In the genomic region with DNA sequence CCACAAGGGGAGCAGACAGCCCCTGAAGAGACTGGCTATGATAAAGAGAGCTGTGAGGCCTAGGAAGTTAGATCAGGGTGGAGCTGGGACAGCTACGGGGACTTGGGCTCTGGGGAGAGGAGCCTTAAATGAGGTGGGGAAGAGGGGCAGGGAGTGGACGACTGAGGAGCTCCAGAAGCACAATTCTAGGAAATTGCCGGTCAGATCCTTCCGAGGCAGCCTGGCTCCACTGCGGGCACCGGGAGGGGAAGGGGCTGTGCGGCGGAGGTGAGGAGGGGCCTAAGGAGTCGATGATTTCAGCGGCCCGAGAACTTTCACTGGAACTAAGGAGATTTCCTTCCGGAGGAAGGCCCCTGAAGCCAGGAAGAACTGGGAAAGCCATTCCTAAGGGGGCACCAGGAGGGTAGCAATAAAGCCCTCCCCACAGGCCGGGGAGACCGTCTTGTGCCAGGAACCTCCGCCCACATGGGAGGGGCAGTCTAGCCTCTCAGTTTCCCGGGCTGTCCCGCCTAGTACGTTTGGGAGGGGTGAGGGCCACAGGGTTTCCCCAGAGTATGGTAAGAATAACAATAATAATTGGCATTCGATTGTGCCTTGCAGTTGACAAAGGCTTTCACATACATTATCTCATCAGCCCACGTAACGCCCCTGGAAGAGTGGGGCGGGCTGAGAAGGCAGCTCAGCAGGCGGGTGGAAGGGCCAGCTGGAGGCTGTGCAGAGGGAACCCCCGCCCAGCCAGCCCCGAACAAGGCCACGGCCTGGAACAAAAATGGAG, we compare ENCODE assay signal across 1 cellular context.
TF ChIP-seq lines count a peak whose summit lies in the region.

No MANE protein-coding gene starts in this region.

TF ChIP-seq in SK-N-SH treated with all-trans-retinoic acid at 6 μM for 48 hours, 23 proteins besides CTCF, POLR2A, EP300 and RAD21 (continued from another document):
- TF ChIP-seq, protein P1, sequence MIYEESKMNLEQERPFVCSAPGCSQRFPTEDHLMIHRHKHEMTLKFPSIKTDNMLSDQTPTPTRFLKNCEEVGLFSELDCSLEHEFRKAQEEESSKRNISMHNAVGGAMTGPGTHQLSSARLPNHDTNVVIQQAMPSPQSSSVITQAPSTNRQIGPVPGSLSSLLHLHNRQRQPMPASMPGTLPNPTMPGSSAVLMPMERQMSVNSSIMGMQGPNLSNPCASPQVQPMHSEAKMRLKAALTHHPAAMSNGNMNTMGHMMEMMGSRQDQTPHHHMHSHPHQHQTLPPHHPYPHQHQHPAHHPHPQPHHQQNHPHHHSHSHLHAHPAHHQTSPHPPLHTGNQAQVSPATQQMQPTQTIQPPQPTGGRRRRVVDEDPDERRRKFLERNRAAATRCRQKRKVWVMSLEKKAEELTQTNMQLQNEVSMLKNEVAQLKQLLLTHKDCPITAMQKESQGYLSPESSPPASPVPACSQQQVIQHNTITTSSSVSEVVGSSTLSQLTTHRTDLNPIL (CRISPR knock-in tag; IDR thresholded peaks at IDR 0.05; ENCODE audit: low read depth), result no peak
- no peak for TF ChIP-seq ZC3H10 (CRISPR knock-in tag; IDR thresholded peaks at IDR 0.05)
- no peak for TF ChIP-seq ZNF565 (CRISPR knock-in tag; conservative IDR thresholded peaks at IDR 0.05; ENCODE audit: low read depth)
- no peak for TF ChIP-seq RARB (CRISPR knock-in tag; IDR thresholded peaks at IDR 0.05)
- TF ChIP-seq, protein P2, sequence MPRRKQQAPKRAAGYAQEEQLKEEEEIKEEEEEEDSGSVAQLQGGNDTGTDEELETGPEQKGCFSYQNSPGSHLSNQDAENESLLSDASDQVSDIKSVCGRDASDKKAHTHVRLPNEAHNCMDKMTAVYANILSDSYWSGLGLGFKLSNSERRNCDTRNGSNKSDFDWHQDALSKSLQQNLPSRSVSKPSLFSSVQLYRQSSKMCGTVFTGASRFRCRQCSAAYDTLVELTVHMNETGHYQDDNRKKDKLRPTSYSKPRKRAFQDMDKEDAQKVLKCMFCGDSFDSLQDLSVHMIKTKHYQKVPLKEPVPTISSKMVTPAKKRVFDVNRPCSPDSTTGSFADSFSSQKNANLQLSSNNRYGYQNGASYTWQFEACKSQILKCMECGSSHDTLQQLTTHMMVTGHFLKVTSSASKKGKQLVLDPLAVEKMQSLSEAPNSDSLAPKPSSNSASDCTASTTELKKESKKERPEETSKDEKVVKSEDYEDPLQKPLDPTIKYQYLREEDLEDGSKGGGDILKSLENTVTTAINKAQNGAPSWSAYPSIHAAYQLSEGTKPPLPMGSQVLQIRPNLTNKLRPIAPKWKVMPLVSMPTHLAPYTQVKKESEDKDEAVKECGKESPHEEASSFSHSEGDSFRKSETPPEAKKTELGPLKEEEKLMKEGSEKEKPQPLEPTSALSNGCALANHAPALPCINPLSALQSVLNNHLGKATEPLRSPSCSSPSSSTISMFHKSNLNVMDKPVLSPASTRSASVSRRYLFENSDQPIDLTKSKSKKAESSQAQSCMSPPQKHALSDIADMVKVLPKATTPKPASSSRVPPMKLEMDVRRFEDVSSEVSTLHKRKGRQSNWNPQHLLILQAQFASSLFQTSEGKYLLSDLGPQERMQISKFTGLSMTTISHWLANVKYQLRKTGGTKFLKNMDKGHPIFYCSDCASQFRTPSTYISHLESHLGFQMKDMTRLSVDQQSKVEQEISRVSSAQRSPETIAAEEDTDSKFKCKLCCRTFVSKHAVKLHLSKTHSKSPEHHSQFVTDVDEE (CRISPR knock-in tag; IDR thresholded peaks at IDR 0.05), result no peak
